Comparison of ENCODE assay signal across 22 cellular contexts in genomic region chr18:13301691-13302469, GRCh38.
DNase-seq lines count a peak whose midpoint lies in the region; ATAC-seq and TF ChIP-seq lines count a peak whose summit lies in the region.
"Had no signal": no experiment of that assay in that cellular context is flagged by ENCODE, and none has a peak within 500 bp of the region (broad histone marks: within the 10 kb centered on the region; RNA-seq: fewer than 3 reads in every experiment).

No MANE protein-coding gene starts in this region.

- H3K4me2 ChIP-seq in hepatocyte, result no peak overlapping the region

- H4K20me1 ChIP-seq in hepatocyte (ENCODE audit: insufficient read depth, poor library complexity, severe bottlenecking), result no peaks in the 10 kb centered on the region

- H3K27me3 ChIP-seq in hepatocyte, result no peaks in the 10 kb centered on the region
- H3K27me3 ChIP-seq: pancreas, upper lobe of right lung had no signal

- ATAC-seq in omental fat pad (ENCODE audit: low FRiP score), result peak; percentile 11
- no peak for ATAC-seq in HG03378 (IDR thresholded peaks at IDR 0.05; ENCODE audit: unreplicated experiment)
- no peak for ATAC-seq in GM21390 (IDR thresholded peaks at IDR 0.05; ENCODE audit: unreplicated experiment)

- peaks cover 10% of the 10 kb centered on the region for H3K4me1 ChIP-seq in hepatocyte (ENCODE audit: insufficient read depth)
- H3K4me1 ChIP-seq: upper lobe of right lung had no signal

- H3K27ac ChIP-seq in hepatocyte, result peak overlapping the region; percentile 24
- H3K27ac ChIP-seq: C4-2B, HL-60, skin epidermis, upper lobe of right lung had no signal

- no peak overlapping the region for H3K4me3 ChIP-seq in AG10803 (ENCODE audit: low read length)
- no peak overlapping the region for H3K4me3 ChIP-seq in hepatocyte
- H3K4me3 ChIP-seq: pancreas, skin epidermis, upper lobe of right lung had no signal

- TF ChIP-seq CTCF in AG10803 (conservative IDR thresholded peaks at IDR 0.05; ENCODE audit: low read length) (no peak), hepatocyte (IDR thresholded peaks at IDR 0.05; ENCODE audit: poor library complexity) (no peak), omental fat pad (IDR thresholded peaks at IDR 0.05) (no peak), GM10266 (IDR thresholded peaks at IDR 0.05; ENCODE audit: control insufficient read depth, insufficient read depth, low read depth, missing control alignments) (no peak)

- H3K36me3 ChIP-seq in hepatocyte (replicated peaks; ENCODE audit: insufficient read depth, low read depth), result no peaks in the 10 kb centered on the region
- H3K36me3 ChIP-seq: pancreas, upper lobe of right lung had no signal

- DNase-seq in AG10803 (ENCODE audit: low read depth) (peak; percentile 25), M059J (ENCODE audit: low read depth) (peak; percentile 55), hepatocyte (ENCODE audit: low spot score) (no peak), omental fat pad (ENCODE audit: low spot score) (no peak), NK-92 (lab: John Stamatoyannopoulos, UW; ENCODE audit: unreplicated experiment) (no peak), GM10266 (ENCODE audit: extremely low spot score) (no peak)
- DNase-seq: activated CD4-positive, alpha-beta T cell treated with anti-CD3 and anti-CD28 coated beads, Interleukin-2, amount 50 U/mL, for 48 hours; activated CD8-positive, alpha-beta memory T cell treated with anti-CD3 and anti-CD28 coated beads, Interleukin-2, amount 50 U/mL, for 48 hours; HCEC 1CT; mammary epithelial cell; NCI-H1092; NCI-H1930; NCI-H526 treated with DMSO at 0.1 percent for 48 hours; stimulated activated CD4-positive, alpha-beta T cell treated with anti-CD3 and anti-CD28 coated beads, Interleukin-1b, Interleukin-23, amount 100 ng/mL, for 48 hours; T-helper 1 cell; upper lobe of right lung had no signal

- no peaks in the 10 kb centered on the region for H3K9me3 ChIP-seq in hepatocyte (ENCODE audit: low read depth)
- H3K9me3 ChIP-seq: pancreas, upper lobe of right lung had no signal

- no peaks in the 10 kb centered on the region for H3K79me2 ChIP-seq in hepatocyte

- WGBS in hepatocyte (ENCODE audit: low lambda C conversion rate, missing lambda C conversion rate), result 67% methylated on average over 12 of the region's 12 CpGs

- H2AFZ ChIP-seq in hepatocyte, result no peak overlapping the region

- H3K9me2 ChIP-seq in hepatocyte (replicated peaks; ENCODE audit: insufficient read depth), result no peaks in the 10 kb centered on the region

Comparison
In these comparisons a context has a peak if more than half of its experiments do, and no peak if none do; other contexts are left out.
1. DNase-seq: peak in AG10803 (single experiment) and M059J (single experiment); none in hepatocyte (single experiment), omental fat pad (single experiment), NK-92 (single experiment) and GM10266 (single experiment).